9 cellular contexts compared by ENCODE assay signal in genomic region chr14:102085503-102085902, GRCh38. TPM values are rescaled to one million over a fixed set of nuclear protein-coding genes. Genes with fewer than 3 reads are reported as not detected.
A peak's percentile ranks its signal among the peaks of the same experiment; 100 is the strongest.
DNase-seq lines count a peak whose midpoint lies in the region; ATAC-seq, FAIRE-seq and TF ChIP-seq lines count a peak whose summit lies in the region.
"Had no signal": no experiment of that assay in that cellular context is flagged by ENCODE, and none has a peak within 500 bp of the region (broad histone marks: within the 10 kb centered on the region; RNA-seq: fewer than 3 reads in every experiment).

No MANE protein-coding gene starts in this region.

- peak overlapping the region; percentile 98; the same call in 1 of the 2 replicates for H3K9ac ChIP-seq in iPS-20b (ENCODE audit: low read depth, low read length)
- peak overlapping the region; percentile 29 to 95 (median 94) for H3K9ac ChIP-seq in subcutaneous abdominal adipose tissue (ENCODE audit: low read length in 5 of 5)

- H3K4me3 ChIP-seq in iPS-20b (ENCODE audit: low read length) (peak overlapping the region; percentile 97), subcutaneous abdominal adipose tissue (ENCODE audit: low read depth in 1 of 5, low read length in 5 of 5) (peak overlapping the region; percentile 76 to 88 (median 82))

- H3K27me3 ChIP-seq in iPS-20b (ENCODE audit: insufficient read depth, low read length) (no peaks in the 10 kb centered on the region), subcutaneous abdominal adipose tissue (ENCODE audit: control insufficient read depth in 5 of 5, insufficient read depth in 4 of 5, low read length in 5 of 5) (no peaks in the 10 kb centered on the region)

- ATAC-seq in activated CD8-positive, alpha-beta T cell treated with anti-CD3 and anti-CD28 coated beads, Interleukin-2, amount 10 ng/mL, durations not matched to agents 7 days and 5 days = no peak

- no peaks in the 10 kb centered on the region for H3K9me3 Mint-ChIP-seq in T-helper 1 cell treated with Interleukin-12 subunit alpha and Interleukin-12 subunit beta and Interleukin-4 antibody, amounts not matched to agents 30 μg/mL and 1 μg/mL, for 36 hours
- no peaks in the 10 kb centered on the region for H3K9me3 Mint-ChIP-seq in activated CD8-positive, alpha-beta T cell treated with anti-CD3 and anti-CD28 coated beads, Interleukin-2, amount 10 ng/mL, durations not matched to agents 7 days and 5 days (ENCODE audit: insufficient read depth)

- no peaks in the 10 kb centered on the region for H3K27me3 Mint-ChIP-seq in T-helper 1 cell treated with Interleukin-12 subunit alpha and Interleukin-12 subunit beta and Interleukin-4 antibody, amounts not matched to agents 30 μg/mL and 1 μg/mL, for 36 hours (ENCODE audit: low read depth)
- H3K27me3 Mint-ChIP-seq in activated CD8-positive, alpha-beta T cell treated with anti-CD3 and anti-CD28 coated beads, Interleukin-2, amount 10 ng/mL, durations not matched to agents 7 days and 5 days (ENCODE audit: low read depth) = no peaks in the 10 kb centered on the region

- H3K36me3 Mint-ChIP-seq in T-helper 1 cell treated with Interleukin-12 subunit alpha and Interleukin-12 subunit beta and Interleukin-4 antibody, amounts not matched to agents 30 μg/mL and 1 μg/mL, for 36 hours (ENCODE audit: low read depth) = peaks cover 59% of the 10 kb centered on the region
- peaks cover 60% of the 10 kb centered on the region for H3K36me3 Mint-ChIP-seq in activated CD8-positive, alpha-beta T cell treated with anti-CD3 and anti-CD28 coated beads, Interleukin-2, amount 10 ng/mL, durations not matched to agents 7 days and 5 days (ENCODE audit: low read depth)

- H3K4me1 ChIP-seq in iPS-20b (ENCODE audit: insufficient read depth, low read length) (peaks cover 10% of the 10 kb centered on the region), subcutaneous abdominal adipose tissue (ENCODE audit: control insufficient read depth in 5 of 5, insufficient read depth in 5 of 5, low read length in 5 of 5) (peaks cover 5 to 56% (median 48%) of the 10 kb centered on the region in 5 donors)

- CTCF ChIA-PET in activated CD8-positive, alpha-beta T cell treated with anti-CD3 and anti-CD28 coated beads, Interleukin-2, amount 10 ng/mL, durations not matched to agents 7 days and 5 days (lab: Charles Lee) = interaction anchor here (1.0 to 1.6 kb wide), 4 partner anchors 11 to 439 kb away, joined by 3 to 5 read pairs (median 4); no protein-coding TSS in a partner anchor

- H3K9me3 ChIP-seq in iPS-20b (ENCODE audit: insufficient read depth, low read depth, low read length) (no peaks in the 10 kb centered on the region), subcutaneous abdominal adipose tissue (ENCODE audit: control insufficient read depth in 5 of 5, low read length in 5 of 5) (no peaks in the 10 kb centered on the region)

- H3K36me3 ChIP-seq in iPS-20b (ENCODE audit: insufficient read depth, low read depth, low read length) (peaks cover 58% of the 10 kb centered on the region), subcutaneous abdominal adipose tissue (ENCODE audit: control insufficient read depth in 5 of 5, insufficient read depth in 5 of 5, low read length in 5 of 5) (peaks cover 35 to 55% (median 50%) of the 10 kb centered on the region in 5 donors)

- no peak for TF ChIP-seq CTCF in D721Med (IDR thresholded peaks at IDR 0.05; ENCODE audit: insufficient read depth, missing control alignments)

- peak overlapping the region; percentile 98 for H3K27ac Mint-ChIP-seq in T-helper 1 cell treated with Interleukin-12 subunit alpha and Interleukin-12 subunit beta and Interleukin-4 antibody, amounts not matched to agents 30 μg/mL and 1 μg/mL, for 36 hours
- H3K27ac Mint-ChIP-seq in activated CD8-positive, alpha-beta T cell treated with anti-CD3 and anti-CD28 coated beads, Interleukin-2, amount 10 ng/mL, durations not matched to agents 7 days and 5 days = peak overlapping the region; percentile 89

- peaks cover 56% of the 10 kb centered on the region for H3K4me1 Mint-ChIP-seq in T-helper 1 cell treated with Interleukin-12 subunit alpha and Interleukin-12 subunit beta and Interleukin-4 antibody, amounts not matched to agents 30 μg/mL and 1 μg/mL, for 36 hours (ENCODE audit: low read depth)
- peaks cover 75% of the 10 kb centered on the region for H3K4me1 Mint-ChIP-seq in activated CD8-positive, alpha-beta T cell treated with anti-CD3 and anti-CD28 coated beads, Interleukin-2, amount 10 ng/mL, durations not matched to agents 7 days and 5 days (ENCODE audit: low read depth)

- H3K27ac ChIP-seq in iPS-20b (ENCODE audit: low read length) (no peak overlapping the region), subcutaneous abdominal adipose tissue (ENCODE audit: low read depth, low read length) (peak overlapping the region; percentile 97)

- H3K4me3 Mint-ChIP-seq in T-helper 1 cell treated with Interleukin-12 subunit alpha and Interleukin-12 subunit beta and Interleukin-4 antibody, amounts not matched to agents 30 μg/mL and 1 μg/mL, for 36 hours = peak overlapping the region; percentile 99
- peak overlapping the region; percentile 95 for H3K4me3 Mint-ChIP-seq in activated CD8-positive, alpha-beta T cell treated with anti-CD3 and anti-CD28 coated beads, Interleukin-2, amount 10 ng/mL, durations not matched to agents 7 days and 5 days

- DNase-seq in T-helper 1 cell = no peak
- DNase-seq in activated CD8-positive, alpha-beta T cell treated with anti-CD3 and anti-CD28 coated beads, Interleukin-2, amount 10 ng/mL, durations not matched to agents 7 days and 5 days = no peak
- DNase-seq in iPS-NIHi7 (ENCODE audit: extremely low spot score) = no peak
- no peak for DNase-seq in NCI-H524 treated with DMSO at 0.1 percent for 48 hours (lab: John Stamatoyannopoulos, UW)
- DNase-seq in D721Med (ENCODE audit: insufficient read length, low spot score) = no peak

- POLR2A ChIA-PET in activated CD8-positive, alpha-beta T cell treated with anti-CD3 and anti-CD28 coated beads, Interleukin-2, amount 10 ng/mL, durations not matched to agents 7 days and 5 days (lab: Charles Lee) = interaction anchor here (0.7 to 1.0 kb wide), 3 partner anchors 11 to 120 kb away, joined by 3 to 4 read pairs (median 3); no protein-coding TSS in a partner anchor

- FAIRE-seq in D721Med (lab: Jason Lieb, UNC) = no peak
- FAIRE-seq: G401.6 had no signal

RNA-seq across cellular contexts. Expression of gene HSP90AA1, which starts 1.3 kb away (rescaled TPM):
- 100 to 1,000 TPM; 702 to 715 TPM for total RNA-seq in activated CD8-positive, alpha-beta T cell treated with anti-CD3 and anti-CD28 coated beads, Interleukin-2, amount 10 ng/mL, durations not matched to agents 7 days and 5 days

RNA-seq across cellular contexts. Expression of gene WDR20, which starts 54.2 kb away (rescaled TPM):
- 10 to 100 TPM; 30.3 to 30.6 TPM for total RNA-seq in activated CD8-positive, alpha-beta T cell treated with anti-CD3 and anti-CD28 coated beads, Interleukin-2, amount 10 ng/mL, durations not matched to agents 7 days and 5 days
